12 cellular contexts compared by ENCODE assay signal in genomic region chr10:46057038-46057437, GRCh38. TPM values are rescaled to one million over a fixed set of nuclear protein-coding genes. Genes with fewer than 3 reads are reported as not detected.
"Had no signal": no experiment of that assay in that cellular context is flagged by ENCODE, and none has a peak within 500 bp of the region (broad histone marks: within the 10 kb centered on the region; RNA-seq: fewer than 3 reads in every experiment).

No MANE protein-coding gene starts in this region.

- H3K4me3 Mint-ChIP-seq: GM23338, H9, HFFc6 had no signal

- H3K4me3 ChIP-seq: GM23248, GM23338, HAP-1 had no signal

- ATAC-seq: GM23338, HCT116 had no signal

- DNase-seq: GM23248, GOT3, H7, H9, HCEC 1CT, HFFc6 had no signal

- H3K4me1 ChIP-seq: HAP-1 had no signal

- FAIRE-seq: H1, H54 had no signal

- H3K27ac ChIP-seq: GM23248 had no signal

- H3K9me3 ChIP-seq: HAP-1 had no signal

- H3K4me2 ChIP-seq: GM23338 had no signal

- H3K27ac Mint-ChIP-seq: GM23338, H9, HFFc6 had no signal

- H3K9ac ChIP-seq: GM23248 had no signal

- H2AFZ ChIP-seq: GM23248, GM23338 had no signal

- H3K9me3 Mint-ChIP-seq: GM23338 had no signal

- H3K36me3 ChIP-seq: HAP-1 had no signal

RNA-seq across cellular contexts. Expression of gene MSMB, which starts 11.0 kb away (rescaled TPM):
- total RNA-seq: GM23248, GM23338, H1, H4, H7, H9 had no signal
- polyA plus RNA-seq: GM23248, GM23338, H1 had no signal
